In genomic region chr3:127141921-127142730, GRCh38 we compare ENCODE assay signal across 14 cellular contexts. TPM values are rescaled to one million over a fixed set of nuclear protein-coding genes. Genes with fewer than 3 reads are reported as not detected.
DNase-seq lines count a peak whose midpoint lies in the region; ATAC-seq, FAIRE-seq and TF ChIP-seq lines count a peak whose summit lies in the region.
"Had no signal": no experiment of that assay in that cellular context is flagged by ENCODE, and none has a peak within 500 bp of the region (broad histone marks: within the 10 kb centered on the region; RNA-seq: fewer than 3 reads in every experiment).

No MANE protein-coding gene starts in this region.

- H3K9me3 ChIP-seq in H1 (ENCODE audit: insufficient read depth in 2 of 2, low read depth in 1 of 2, low read length in 1 of 2) (no peaks in the 10 kb centered on the region; a peak in 1 of 4 replicates), skeletal muscle tissue (ENCODE audit: control insufficient read depth in 3 of 3, low read length in 3 of 3) (no peaks in the 10 kb centered on the region)
- H3K9me3 ChIP-seq: psoas muscle, vagina had no signal

- TF ChIP-seq CTCF in LNCaP clone FGC (IDR thresholded peaks at IDR 0.05; ENCODE audit: control insufficient read depth, extremely low read depth, insufficient read depth) (no peak), H1 (IDR thresholded peaks at IDR 0.05; ENCODE audit: control extremely low read depth in 1 of 3, insufficient read depth in 1 of 3, low read depth in 1 of 3, low read length in 3 of 3) (no peak), D721Med (IDR thresholded peaks at IDR 0.05; ENCODE audit: insufficient read depth, missing control alignments) (no peak)

- H3K14ac ChIP-seq in H1 (ENCODE audit: insufficient read length) = no peak overlapping the region

- no peak overlapping the region for H3K4me2 ChIP-seq in H1 (ENCODE audit: insufficient read depth in 1 of 2, low read depth in 2 of 2, low read length in 2 of 2)

- H3K18ac ChIP-seq in H1 (ENCODE audit: extremely low read depth, low read length) = no peak overlapping the region

- FAIRE-seq in H1 (lab: Jason Lieb, UNC) (no peak), D721Med (lab: Jason Lieb, UNC) (no peak)

- no peak overlapping the region for H3K9ac ChIP-seq in H1 (replicated peaks in 1 of 4; ENCODE audit: extremely low read depth in 1 of 4, low read depth in 3 of 4, low read length in 3 of 4)
- H3K9ac ChIP-seq in skeletal muscle tissue (ENCODE audit: low read depth in 1 of 3, low read length in 3 of 3) = no peak overlapping the region

- TF ChIP-seq POLR2A in H1 (IDR thresholded peaks at IDR 0.05; ENCODE audit: control extremely low read depth in 1 of 2, low read depth in 2 of 2, low read length in 2 of 2) = no peak

- no peaks in the 10 kb centered on the region for H3K36me3 ChIP-seq in H1 (ENCODE audit: control insufficient read depth in 2 of 4, insufficient read depth in 4 of 4, low read length in 3 of 4)
- no peaks in the 10 kb centered on the region for H3K36me3 ChIP-seq in skeletal muscle tissue (ENCODE audit: control insufficient read depth in 3 of 3, insufficient read depth in 3 of 3, low read length in 3 of 3)
- H3K36me3 ChIP-seq: vagina had no signal

- DNase-seq in LNCaP clone FGC (ENCODE audit: low read depth) (peak; percentile 91), NCI-H345 treated with DMSO at 0.1 percent for 48 hours (lab: John Stamatoyannopoulos, UW; ENCODE audit: unreplicated experiment) (peak; percentile 74), H1 (ENCODE audit: low read depth in 1 of 2, low spot score in 2 of 2) (peak in 1 of 2 experiments; percentile 44), D721Med (ENCODE audit: insufficient read length, low spot score) (no peak), head of caudate nucleus (no peak)
- DNase-seq: activated B cell treated with CpG ODN at 0.5 μM for 24 hours; activated naive CD4-positive, alpha-beta T cell; HFFc6 had no signal

- intact Hi-C loops in head of caudate nucleus (cut with DNase I) = no loop called here

- H3K4me1 ChIP-seq in H1 (replicated peaks in 1 of 4; ENCODE audit: control insufficient read depth in 3 of 4, insufficient read depth in 4 of 4, low read length in 3 of 4) (no peaks in the 10 kb centered on the region; a peak in 2 of 7 replicates), skeletal muscle tissue (ENCODE audit: control insufficient read depth in 3 of 3, insufficient read depth in 3 of 3, low read length in 3 of 3) (peaks cover 16 to 44% (median 22%) of the 10 kb centered on the region in 3 donors)

- no peak overlapping the region for H4K5ac ChIP-seq in H1 (ENCODE audit: insufficient read length, low read depth, low read length)

- peaks cover 3% of the 10 kb centered on the region; the same call in 1 of the 2 replicates for H3K23me2 ChIP-seq in H1 (ENCODE audit: low read depth, low read length)

- no peak overlapping the region for H2BK20ac ChIP-seq in H1 (ENCODE audit: low read length)

- no peaks in the 10 kb centered on the region for H3K79me1 ChIP-seq in H1 (ENCODE audit: low read depth, low read length)

- no peak for TF ChIP-seq EP300 in H1 (IDR thresholded peaks at IDR 0.05; ENCODE audit: borderline replicate concordance in 1 of 2, low read depth in 2 of 2, low read length in 2 of 2)

- no peak overlapping the region for H4K91ac ChIP-seq in H1 (replicated peaks; ENCODE audit: insufficient read length, low read length)

- no peaks in the 10 kb centered on the region for H3K79me2 ChIP-seq in H1 (ENCODE audit: control insufficient read depth in 1 of 2, insufficient read depth in 2 of 2, low read length in 2 of 2)

- H2BK5ac ChIP-seq in H1 (ENCODE audit: low read depth, low read length) = no peak overlapping the region

- H3K4me3 ChIP-seq in LNCaP clone FGC (ENCODE audit: low read depth, low read length) (no peak overlapping the region), H1 (ENCODE audit: extremely low read depth in 1 of 4, insufficient read depth in 2 of 4, low read depth in 3 of 4, low read length in 4 of 4) (no peak overlapping the region), skeletal muscle tissue (ENCODE audit: low read length in 3 of 3) (no peak overlapping the region)
- H3K4me3 ChIP-seq: dorsolateral prefrontal cortex, psoas muscle, vagina had no signal

- H2BK120ac ChIP-seq in H1 (replicated peaks; ENCODE audit: low read depth, low read length) = no peak overlapping the region

- CTCF ChIA-PET in H1 (lab: Charles Lee; ENCODE audit: partially characterized antibody) = interaction anchor here (1.0 to 1.5 kb wide), 2 partner anchors 17 to 390 kb away, joined by 3 to 4 read pairs; no protein-coding TSS in a partner anchor

- no peak overlapping the region for H3K56ac ChIP-seq in H1 (replicated peaks; ENCODE audit: insufficient read length, low read depth, low read length)

- no peak overlapping the region for H2BK12ac ChIP-seq in H1 (ENCODE audit: low read depth, low read length)

- ATAC-seq in GM19395 (IDR thresholded peaks at IDR 0.05; ENCODE audit: unreplicated experiment) (no peak), GM18502 (IDR thresholded peaks at IDR 0.05; ENCODE audit: poor library complexity, unreplicated experiment) (no peak)

- H2AFZ ChIP-seq in H1 (ENCODE audit: low read length) = no peak overlapping the region

- POLR2A ChIA-PET in H1 (lab: Charles Lee; ENCODE audit: partially characterized antibody) = interaction anchor here (0.6 to 0.8 kb wide), 2 partner anchors 9 to 469 kb away, joined by 3 to 4 read pairs; no protein-coding TSS in a partner anchor

- no peak overlapping the region for H3K4ac ChIP-seq in H1 (replicated peaks; ENCODE audit: insufficient read length, low read depth, low read length)

- 0 out of 2 replicates have a peak overlapping the region, but pooled peaks have one; percentile 8 for H2BK15ac ChIP-seq in H1 (ENCODE audit: low read length)

- WGBS in H1 (ENCODE audit: extremely low coverage in 1 of 2, insufficient coverage in 1 of 2, insufficient read length in 1 of 2, insufficient replicate concordance in 2 of 2, low coverage in 1 of 2, low lambda C conversion rate in 2 of 2, missing lambda C conversion rate in 1 of 2), 2 experiments = 91% methylated on average over 19 of the region's 19 CpGs; no CpG with 5 or more reads in 1 of the 2 experiments

- no peak overlapping the region for H2AK5ac ChIP-seq in H1 (ENCODE audit: low read depth, low read length)

- H4K8ac ChIP-seq in H1 (ENCODE audit: extremely low read depth, insufficient read depth, low read length) = no peak overlapping the region

- TF ChIP-seq RAD21 in H1 (IDR thresholded peaks at IDR 0.05 in 1 of 2, conservative IDR thresholded peaks at IDR 0.05 in 1 of 2; ENCODE audit: low read depth in 2 of 2, low read length in 2 of 2) = no peak

- H4K20me1 ChIP-seq in H1 (replicated peaks in 1 of 2; ENCODE audit: control insufficient read depth in 1 of 2, insufficient read depth in 2 of 2, low read length in 2 of 2) = peaks cover 0 to 1% of the 10 kb centered on the region in 2 experiments

- H3K27ac ChIP-seq in H1 (ENCODE audit: low read depth, low read length) = no peak overlapping the region
- H3K27ac ChIP-seq in skeletal muscle tissue (ENCODE audit: low read depth, low read length) = peak overlapping the region; percentile 44
- H3K27ac ChIP-seq: dorsolateral prefrontal cortex, psoas muscle, vagina had no signal

- H3K27me3 ChIP-seq in H1 (replicated peaks in 1 of 4; ENCODE audit: control insufficient read depth in 3 of 4, extremely low read depth in 1 of 4, insufficient read depth in 3 of 4, low read length in 3 of 4) (peaks cover 0 to under 1% (median 0%) of the 10 kb centered on the region in 4 experiments; a peak in 3 of 7 replicates), skeletal muscle tissue (ENCODE audit: control insufficient read depth in 3 of 3, insufficient read depth in 3 of 3, low read length in 3 of 3) (peaks cover 0 to 3% (median 0%) of the 10 kb centered on the region in 3 donors)
- H3K27me3 ChIP-seq: vagina had no signal

- H3K23ac ChIP-seq in H1 (ENCODE audit: insufficient read length) = no peak overlapping the region

TF ChIP-seq in H1, 55 proteins besides CTCF, POLR2A, EP300 and RAD21 (continues in another document):
- TF ChIP-seq SAP30 (IDR thresholded peaks at IDR 0.05; ENCODE audit: insufficient read depth, insufficient replicate concordance, low read length) = no peak
- TF ChIP-seq SP1 (IDR thresholded peaks at IDR 0.05; ENCODE audit: low read depth, low read length) = no peak
- no peak for TF ChIP-seq FOSL1 (IDR thresholded peaks at IDR 0.05; ENCODE audit: insufficient read depth, low read depth, low read length)
- no peak for TF ChIP-seq RBBP5 (IDR thresholded peaks at IDR 0.05; ENCODE audit: borderline replicate concordance, low read depth, low read length)
- TF ChIP-seq SP4 (IDR thresholded peaks at IDR 0.05; ENCODE audit: low read length) = no peak
- no peak for TF ChIP-seq JUND (IDR thresholded peaks at IDR 0.05; ENCODE audit: low read length)
- no peak for TF ChIP-seq GABPA (IDR thresholded peaks at IDR 0.05; ENCODE audit: borderline replicate concordance, insufficient read depth, low read length)
- TF ChIP-seq CTBP2 (IDR thresholded peaks at IDR 0.05; ENCODE audit: borderline replicate concordance, insufficient read depth, insufficient read length, low read length) = no peak
- TF ChIP-seq RFX5 (IDR thresholded peaks at IDR 0.05; ENCODE audit: borderline replicate concordance, low read depth, low read length) = no peak
- TF ChIP-seq SIN3A (conservative IDR thresholded peaks at IDR 0.05 in 1 of 2, IDR thresholded peaks at IDR 0.05 in 1 of 2; ENCODE audit: low read depth in 1 of 2, low read length in 2 of 2) = no peak
- no peak for TF ChIP-seq RNF2 (IDR thresholded peaks at IDR 0.05; ENCODE audit: borderline replicate concordance, low read depth, low read length, missing control alignments, poor library complexity, severe bottlenecking)
- no peak for TF ChIP-seq NRF1 (IDR thresholded peaks at IDR 0.05; ENCODE audit: low read depth, low read length)
- TF ChIP-seq NANOG (IDR thresholded peaks at IDR 0.05; ENCODE audit: insufficient read depth, low read depth, low read length, poor library complexity, severe bottlenecking) = no peak
- TF ChIP-seq EGR1 (IDR thresholded peaks at IDR 0.05; ENCODE audit: borderline replicate concordance, low read depth, low read length) = no peak
- no peak for TF ChIP-seq RXRA (IDR thresholded peaks at IDR 0.05; ENCODE audit: insufficient read depth, low read depth, low read length)
- TF ChIP-seq CEBPB (IDR thresholded peaks at IDR 0.05; ENCODE audit: low read depth, low read length) = no peak

RNA-seq across cellular contexts. Expression of gene PRR23E, which starts 50.8 kb away (rescaled TPM):
- total RNA-seq in H1 (2021; fragmentation: NEBNext Ultra II Directional; extraction: Animal tissue kit (Norgen Biotek cat#: 25700)) = not detected in 2 replicates
- not detected in 2 replicates for polyA plus RNA-seq in H1 (2011; rRNA removed)
- polyA plus RNA-seq in H1 (2011; cell fraction: cytosol; rRNA removed) = not detected
- polyA plus RNA-seq in H1 (2011; cell fraction: nucleus; rRNA removed) = not detected
- polyA plus RNA-seq in H1 (2012, experiment 1 of 2) = 0.09 TPM in 1 of 4 replicates, not detected in the others
- polyA plus RNA-seq in H1 (2012, experiment 2 of 2) = not detected
- polyA plus RNA-seq in H1 (2013, experiment 1 of 2) = not detected
- 0.02 TPM for polyA plus RNA-seq in H1 (2013, experiment 2 of 2)
- not detected in 2 replicates for polyA minus RNA-seq in H1 (2011; rRNA and poly(A)+ RNA removed)
- polyA minus RNA-seq in H1 (2011; cell fraction: cytosol; rRNA and poly(A)+ RNA removed) = not detected
- polyA minus RNA-seq in H1 (2011; cell fraction: nucleus; rRNA and poly(A)+ RNA removed) = not detected
- not detected for total RNA-seq in skeletal muscle tissue
- total RNA-seq: activated B cell treated with CpG ODN at 0.5 μM for 24 hours, dorsolateral prefrontal cortex, HFFc6, psoas muscle, vagina had no signal
- polyA plus RNA-seq: psoas muscle had no signal

Comparison
In these comparisons a context has a peak if more than half of its experiments do, and no peak if none do; other contexts are left out.
1. DNase-seq: peak in LNCaP clone FGC (single experiment) and NCI-H345 treated with DMSO at 0.1 percent for 48 hours (single experiment); none in D721Med (single experiment) and head of caudate nucleus (0 of 42).